ENCODE assay signal across 28 cellular contexts in genomic region chr3:159280326-159280725, GRCh38.
DNase-seq lines count a peak whose midpoint lies in the region; TF ChIP-seq lines count a peak whose summit lies in the region.
"Had no signal": no experiment of that assay in that cellular context is flagged by ENCODE, and none has a peak within 500 bp of the region (broad histone marks: within the 10 kb centered on the region; RNA-seq: fewer than 3 reads in every experiment).

No MANE protein-coding gene starts in this region.

- H3K9me3 ChIP-seq in esophagus squamous epithelium, result no peaks in the 10 kb centered on the region
- H3K9me3 ChIP-seq: breast epithelium, gastroesophageal sphincter, prostate gland, right lobe of liver, stomach, tibial artery had no signal

- H3K27me3 ChIP-seq in esophagus squamous epithelium, result no peaks in the 10 kb centered on the region
- H3K27me3 ChIP-seq: breast epithelium, gastroesophageal sphincter, hepatocyte, right lobe of liver, stomach, tibial artery had no signal

- no peak overlapping the region for H3K4me3 ChIP-seq in esophagus squamous epithelium
- H3K4me3 ChIP-seq: breast epithelium, gastroesophageal sphincter, GM23338, hepatocyte, lung, prostate gland, right lobe of liver, stomach, tibial artery had no signal

- 73 to 75% methylated on average over 6 of the region's 6 CpGs for WGBS in esophagus squamous epithelium, 2 donors

- no peak for TF ChIP-seq POLR2A in esophagus squamous epithelium (IDR thresholded peaks at IDR 0.05)

- DNase-seq in COR-L47 (lab: John Stamatoyannopoulos, UW) (peak; percentile 96), M059J (ENCODE audit: low read depth) (peak; percentile 72), NCI-H2171 (lab: John Stamatoyannopoulos, UW) (peak; percentile 94), amygdala (lab: John Stamatoyannopoulos, UW) (no peak), esophagus squamous epithelium (lab: John Stamatoyannopoulos, UW) (no peak)
- no peak for DNase-seq in activated naive CD4-positive, alpha-beta T cell treated with Interleukin-2 at 50 U/mL for 16 hours
- DNase-seq: activated CD4-positive, alpha-beta T cell treated with anti-CD3 and anti-CD28 coated beads for 36 hours; C1 segment of cervical spinal cord; HFFc6; kidney glomerular epithelial cell; natural killer cell; NCI-H526 treated with DMSO at 0.1 percent for 48 hours; nucleus accumbens; right lobe of liver; SHP77 treated with DMSO at 0.1 percent for 48 hours; stimulated activated CD4-positive, alpha-beta T cell treated with anti-CD3 and anti-CD28 coated beads, Interleukin-12 subunit alpha, Interleukin-12 subunit beta, amount 100 ng/mL, for 4 hours; stimulated activated CD4-positive, alpha-beta T cell treated with anti-CD3 and anti-CD28 coated beads, Interleukin-4, amount 100 ng/mL, for 1 hour; stomach; SW 1271; tibial artery had no signal

- H3K4me1 ChIP-seq in esophagus squamous epithelium, result no peaks in the 10 kb centered on the region
- H3K4me1 ChIP-seq: breast epithelium, gastroesophageal sphincter, prostate gland, right lobe of liver, stomach had no signal

- H3K36me3 ChIP-seq in esophagus squamous epithelium, result no peaks in the 10 kb centered on the region
- H3K36me3 ChIP-seq: breast epithelium, gastroesophageal sphincter, prostate gland, right lobe of liver, stomach, tibial artery had no signal

- intact Hi-C loops in esophagus squamous epithelium (cut with DNase I), result no loop called here

- no peak for TF ChIP-seq CTCF in esophagus squamous epithelium (IDR thresholded peaks at IDR 0.05)

- peak overlapping the region; percentile 7 for H3K27ac ChIP-seq in cingulate gyrus (ENCODE audit: low read depth, low read length)
- H3K27ac ChIP-seq in esophagus squamous epithelium, result no peak overlapping the region
- H3K27ac ChIP-seq: breast epithelium, gastroesophageal sphincter, hepatocyte, prostate gland, right lobe of liver, stomach, tibial artery, VCaP had no signal

Comparison
In these comparisons a context has a peak if more than half of its experiments do, and no peak if none do; other contexts are left out.
1. DNase-seq: peak in COR-L47 (single experiment), M059J (single experiment) and NCI-H2171 (single experiment); none in activated naive CD4-positive, alpha-beta T cell treated with Interleukin-2 at 50 U/mL for 16 hours (single experiment), amygdala (0 of 56) and esophagus squamous epithelium (single experiment).